1 cellular context compared by ENCODE assay signal in the genomic region with DNA sequence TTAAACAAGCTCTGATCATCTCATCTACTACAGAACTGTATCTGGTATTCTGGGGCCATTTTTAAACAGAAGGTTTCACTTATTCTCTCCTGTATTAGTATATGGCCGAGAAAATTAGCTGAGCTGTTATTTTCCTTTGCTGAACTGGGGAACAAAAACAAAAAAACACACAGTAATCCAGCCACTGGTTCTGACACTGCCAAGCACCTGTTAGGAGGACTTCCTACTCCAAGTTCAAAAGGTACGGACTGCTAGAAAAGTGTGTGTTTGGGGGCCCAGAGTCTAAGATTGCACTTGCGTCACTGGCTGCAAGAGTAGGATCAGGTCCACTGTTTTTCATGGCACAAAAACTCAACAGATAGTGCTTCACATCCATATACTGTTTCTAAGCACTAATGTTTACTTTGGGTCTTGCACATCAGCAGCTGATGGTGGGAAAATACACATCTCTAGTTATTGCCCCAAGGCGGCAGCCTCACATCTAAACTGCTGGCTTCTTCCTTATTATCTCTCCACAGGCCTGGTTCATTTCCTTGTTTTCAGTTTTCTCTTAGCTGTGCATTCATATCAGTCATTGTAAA.
TF ChIP-seq lines count a peak whose summit lies in the region.

No MANE protein-coding gene starts in this region.

TF ChIP-seq in HepG2, 621 proteins besides CTCF, POLR2A, EP300 and RAD21 (continued from another document and continues in another):
- TF ChIP-seq HNF1A (IDR thresholded peaks at IDR 0.05; ENCODE audit: low read depth) (no peak), HNF1A (CRISPR knock-in tag; IDR thresholded peaks at IDR 0.05; ENCODE audit: borderline replicate concordance) (peak; percentile 44; the same call in 1 of the 2 replicates), ZNF781 (CRISPR knock-in tag; IDR thresholded peaks at IDR 0.05; ENCODE audit: borderline replicate concordance, not compliant biosample characterization) (no peak), ZNF574 (CRISPR knock-in tag; IDR thresholded peaks at IDR 0.05) (peak; percentile 37), ZBTB7B (CRISPR knock-in tag; IDR thresholded peaks at IDR 0.05) (0 out of 2 replicates have a peak, but pooled peaks have one; percentile 48), GLMP (CRISPR knock-in tag; IDR thresholded peaks at IDR 0.05; ENCODE audit: borderline replicate concordance) (no peak), ZFP1 (CRISPR knock-in tag; IDR thresholded peaks at IDR 0.05) (no peak), MYPOP (CRISPR knock-in tag; IDR thresholded peaks at IDR 0.05) (no peak), PAWR (CRISPR knock-in tag; IDR thresholded peaks at IDR 0.05; ENCODE audit: borderline replicate concordance) (no peak), GMEB2 (CRISPR knock-in tag; IDR thresholded peaks at IDR 0.05; ENCODE audit: low read depth) (no peak), FOXO1 (CRISPR knock-in tag; IDR thresholded peaks at IDR 0.05) (peak; percentile 81), ZSCAN31 (CRISPR knock-in tag; IDR thresholded peaks at IDR 0.05; ENCODE audit: low read depth) (no peak), ZKSCAN8 (CRISPR knock-in tag; IDR thresholded peaks at IDR 0.05; ENCODE audit: borderline replicate concordance) (no peak), SMYD3 (CRISPR knock-in tag; IDR thresholded peaks at IDR 0.05) (no peak), UBTF (CRISPR knock-in tag; IDR thresholded peaks at IDR 0.05) (no peak), HDAC2 (CRISPR knock-in tag; IDR thresholded peaks at IDR 0.05) (peak; percentile 86), ZNF367 (CRISPR knock-in tag; IDR thresholded peaks at IDR 0.05; ENCODE audit: borderline replicate concordance) (no peak), FOXA1 (IDR thresholded peaks at IDR 0.05) (no peak), FOXA1 (CRISPR knock-in tag; IDR thresholded peaks at IDR 0.05) (peak; percentile 85), MXI1 (IDR thresholded peaks at IDR 0.05; ENCODE audit: borderline replicate concordance, low read depth, low read length) (0 out of 3 replicates have a peak, but pooled peaks have one; percentile 29), KDM1A (CRISPR knock-in tag; IDR thresholded peaks at IDR 0.05) (peak; percentile 34; the same call in 1 of the 2 replicates), ATRX (CRISPR knock-in tag; IDR thresholded peaks at IDR 0.05; ENCODE audit: borderline replicate concordance) (no peak), ZNF232 (CRISPR knock-in tag; IDR thresholded peaks at IDR 0.05; ENCODE audit: borderline replicate concordance) (no peak), RORA (CRISPR knock-in tag; IDR thresholded peaks at IDR 0.05) (no peak), GFI1 (CRISPR knock-in tag; IDR thresholded peaks at IDR 0.05; ENCODE audit: borderline replicate concordance) (0 out of 2 replicates have a peak, but pooled peaks have one; percentile 42), ISX (CRISPR knock-in tag; conservative IDR thresholded peaks at IDR 0.05) (no peak), RAD51 (IDR thresholded peaks at IDR 0.05; ENCODE audit: borderline replicate concordance) (no peak)
- TF ChIP-seq, protein P1, sequence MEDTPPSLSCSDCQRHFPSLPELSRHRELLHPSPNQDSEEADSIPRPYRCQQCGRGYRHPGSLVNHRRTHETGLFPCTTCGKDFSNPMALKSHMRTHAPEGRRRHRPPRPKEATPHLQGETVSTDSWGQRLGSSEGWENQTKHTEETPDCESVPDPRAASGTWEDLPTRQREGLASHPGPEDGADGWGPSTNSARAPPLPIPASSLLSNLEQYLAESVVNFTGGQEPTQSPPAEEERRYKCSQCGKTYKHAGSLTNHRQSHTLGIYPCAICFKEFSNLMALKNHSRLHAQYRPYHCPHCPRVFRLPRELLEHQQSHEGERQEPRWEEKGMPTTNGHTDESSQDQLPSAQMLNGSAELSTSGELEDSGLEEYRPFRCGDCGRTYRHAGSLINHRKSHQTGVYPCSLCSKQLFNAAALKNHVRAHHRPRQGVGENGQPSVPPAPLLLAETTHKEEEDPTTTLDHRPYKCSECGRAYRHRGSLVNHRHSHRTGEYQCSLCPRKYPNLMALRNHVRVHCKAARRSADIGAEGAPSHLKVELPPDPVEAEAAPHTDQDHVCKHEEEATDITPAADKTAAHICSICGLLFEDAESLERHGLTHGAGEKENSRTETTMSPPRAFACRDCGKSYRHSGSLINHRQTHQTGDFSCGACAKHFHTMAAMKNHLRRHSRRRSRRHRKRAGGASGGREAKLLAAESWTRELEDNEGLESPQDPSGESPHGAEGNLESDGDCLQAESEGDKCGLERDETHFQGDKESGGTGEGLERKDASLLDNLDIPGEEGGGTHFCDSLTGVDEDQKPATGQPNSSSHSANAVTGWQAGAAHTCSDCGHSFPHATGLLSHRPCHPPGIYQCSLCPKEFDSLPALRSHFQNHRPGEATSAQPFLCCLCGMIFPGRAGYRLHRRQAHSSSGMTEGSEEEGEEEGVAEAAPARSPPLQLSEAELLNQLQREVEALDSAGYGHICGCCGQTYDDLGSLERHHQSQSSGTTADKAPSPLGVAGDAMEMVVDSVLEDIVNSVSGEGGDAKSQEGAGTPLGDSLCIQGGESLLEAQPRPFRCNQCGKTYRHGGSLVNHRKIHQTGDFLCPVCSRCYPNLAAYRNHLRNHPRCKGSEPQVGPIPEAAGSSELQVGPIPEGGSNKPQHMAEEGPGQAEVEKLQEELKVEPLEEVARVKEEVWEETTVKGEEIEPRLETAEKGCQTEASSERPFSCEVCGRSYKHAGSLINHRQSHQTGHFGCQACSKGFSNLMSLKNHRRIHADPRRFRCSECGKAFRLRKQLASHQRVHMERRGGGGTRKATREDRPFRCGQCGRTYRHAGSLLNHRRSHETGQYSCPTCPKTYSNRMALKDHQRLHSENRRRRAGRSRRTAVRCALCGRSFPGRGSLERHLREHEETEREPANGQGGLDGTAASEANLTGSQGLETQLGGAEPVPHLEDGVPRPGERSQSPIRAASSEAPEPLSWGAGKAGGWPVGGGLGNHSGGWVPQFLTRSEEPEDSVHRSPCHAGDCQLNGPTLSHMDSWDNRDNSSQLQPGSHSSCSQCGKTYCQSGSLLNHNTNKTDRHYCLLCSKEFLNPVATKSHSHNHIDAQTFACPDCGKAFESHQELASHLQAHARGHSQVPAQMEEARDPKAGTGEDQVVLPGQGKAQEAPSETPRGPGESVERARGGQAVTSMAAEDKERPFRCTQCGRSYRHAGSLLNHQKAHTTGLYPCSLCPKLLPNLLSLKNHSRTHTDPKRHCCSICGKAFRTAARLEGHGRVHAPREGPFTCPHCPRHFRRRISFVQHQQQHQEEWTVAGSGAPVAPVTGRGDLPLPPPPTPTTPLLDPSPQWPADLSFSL (CRISPR knock-in tag; IDR thresholded peaks at IDR 0.05): 0 out of 2 replicates have a peak, but pooled peaks have one; percentile 12
- TF ChIP-seq, protein P2, sequence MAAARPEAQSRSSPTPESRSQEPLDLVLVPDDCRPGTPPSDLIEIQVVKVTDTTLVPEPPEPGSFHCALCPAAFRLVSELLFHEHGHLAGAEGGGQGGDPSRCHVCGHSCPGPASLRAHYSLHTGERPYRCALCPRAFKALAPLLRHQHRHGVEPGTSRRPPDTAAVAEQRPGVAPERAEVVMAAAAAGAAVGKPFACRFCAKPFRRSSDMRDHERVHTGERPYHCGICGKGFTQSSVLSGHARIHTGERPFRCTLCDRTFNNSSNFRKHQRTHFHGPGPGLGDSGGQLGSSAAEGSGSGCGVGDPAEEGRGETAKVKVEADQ (CRISPR knock-in tag; IDR thresholded peaks at IDR 0.05; ENCODE audit: borderline replicate concordance): no peak
- TF ChIP-seq, protein P3, sequence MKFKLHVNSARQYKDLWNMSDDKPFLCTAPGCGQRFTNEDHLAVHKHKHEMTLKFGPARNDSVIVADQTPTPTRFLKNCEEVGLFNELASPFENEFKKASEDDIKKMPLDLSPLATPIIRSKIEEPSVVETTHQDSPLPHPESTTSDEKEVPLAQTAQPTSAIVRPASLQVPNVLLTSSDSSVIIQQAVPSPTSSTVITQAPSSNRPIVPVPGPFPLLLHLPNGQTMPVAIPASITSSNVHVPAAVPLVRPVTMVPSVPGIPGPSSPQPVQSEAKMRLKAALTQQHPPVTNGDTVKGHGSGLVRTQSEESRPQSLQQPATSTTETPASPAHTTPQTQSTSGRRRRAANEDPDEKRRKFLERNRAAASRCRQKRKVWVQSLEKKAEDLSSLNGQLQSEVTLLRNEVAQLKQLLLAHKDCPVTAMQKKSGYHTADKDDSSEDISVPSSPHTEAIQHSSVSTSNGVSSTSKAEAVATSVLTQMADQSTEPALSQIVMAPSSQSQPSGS (CRISPR knock-in tag; IDR thresholded peaks at IDR 0.05): 0 out of 2 replicates have a peak, but pooled peaks have one; percentile 14
